1 cellular context compared by ENCODE assay signal in genomic region chr10:100653238-100653956, GRCh38.
TF ChIP-seq lines count a peak whose summit lies in the region.

No MANE protein-coding gene starts in this region.

TF ChIP-seq in HepG2, 621 proteins besides CTCF, POLR2A, EP300 and RAD21 (continued from another document):
- TF ChIP-seq ZHX2 (IDR thresholded peaks at IDR 0.05; ENCODE audit: low read depth) (no peak), ZHX2 (CRISPR knock-in tag; IDR thresholded peaks at IDR 0.05; ENCODE audit: borderline replicate concordance) (no peak), JUNB (CRISPR knock-in tag; IDR thresholded peaks at IDR 0.05; ENCODE audit: borderline replicate concordance) (no peak), SRSF1 (optimal IDR thresholded peaks at IDR 0.05; ENCODE audit: low read depth, low read length) (no peak), ZNF430 (CRISPR knock-in tag; IDR thresholded peaks at IDR 0.05) (no peak), HNRNPK (IDR thresholded peaks at IDR 0.05; ENCODE audit: low read depth, low read length, poor library complexity, severe bottlenecking) (no peak), ZNF768 (CRISPR knock-in tag; IDR thresholded peaks at IDR 0.05) (no peak), ZNF775 (CRISPR knock-in tag; IDR thresholded peaks at IDR 0.05; ENCODE audit: borderline replicate concordance) (no peak), ZNF615 (CRISPR knock-in tag; IDR thresholded peaks at IDR 0.05; ENCODE audit: borderline replicate concordance) (no peak)
